In genomic region chr16:74699666-74700065, GRCh38 we compare ENCODE assay signal across 1 cellular context.
TF ChIP-seq lines count a peak whose summit lies in the region.

No MANE protein-coding gene starts in this region.

TF ChIP-seq in GM12878, 131 proteins besides CTCF, POLR2A, EP300 and RAD21 (continued from another document):
- TF ChIP-seq ZBTB4 (CRISPR knock-in tag; IDR thresholded peaks at IDR 0.05) (no peak), IRF5 (IDR thresholded peaks at IDR 0.05; ENCODE audit: borderline replicate concordance) (no peak), MEF2B (IDR thresholded peaks at IDR 0.05; ENCODE audit: partially characterized antibody, poor library complexity, severe bottlenecking) (no peak), SMARCA5 (IDR thresholded peaks at IDR 0.05) (no peak), RUNX3 (IDR thresholded peaks at IDR 0.05; ENCODE audit: low read length) (no peak), STAT3 (IDR thresholded peaks at IDR 0.05; ENCODE audit: low read depth, low read length) (no peak), BCL11A (IDR thresholded peaks at IDR 0.05; ENCODE audit: low read depth, low read length) (no peak), E2F4 (IDR thresholded peaks at IDR 0.05; ENCODE audit: low read depth, low read length) (no peak), SREBF2 (IDR thresholded peaks at IDR 0.05; ENCODE audit: low read length) (no peak), SRF (IDR thresholded peaks at IDR 0.05; ENCODE audit: low read depth in 2 of 2, low read length in 2 of 2) (no peak), POU2F2 (IDR thresholded peaks at IDR 0.05; ENCODE audit: borderline replicate concordance, low read depth, low read length) (no peak), JUNB (IDR thresholded peaks at IDR 0.05) (no peak), ZSCAN29 (IDR thresholded peaks at IDR 0.05) (no peak), BMI1 (IDR thresholded peaks at IDR 0.05; ENCODE audit: borderline replicate concordance) (no peak)
TF ChIP-seq in GM12878: peak in this region for 0.
